10 cellular contexts compared by ENCODE assay signal in genomic region chr18:70234667-70235459, GRCh38. TPM values are rescaled to one million over a fixed set of nuclear protein-coding genes. Genes with fewer than 3 reads are reported as not detected.
A peak's percentile ranks its signal among the peaks of the same experiment; 100 is the strongest.
DNase-seq lines count a peak whose midpoint lies in the region; TF ChIP-seq lines count a peak whose summit lies in the region.
"Had no signal": no experiment of that assay in that cellular context is flagged by ENCODE, and none has a peak within 500 bp of the region (broad histone marks: within the 10 kb centered on the region; RNA-seq: fewer than 3 reads in every experiment).

No MANE protein-coding gene starts in this region.

- no CpG with 5 or more reads among the region's 12 CpGs for WGBS in H9 (ENCODE audit: extremely low coverage, insufficient read length, low lambda C conversion rate)

- H3K79me2 ChIP-seq in fibroblast of lung (ENCODE audit: control insufficient read depth, insufficient read depth, low read length) (no peaks in the 10 kb centered on the region), H9 (ENCODE audit: insufficient read depth, low read length) (no peaks in the 10 kb centered on the region)

- no peak overlapping the region for H2BK120ac ChIP-seq in H9 (ENCODE audit: low read depth, low read length, poor library complexity, severe bottlenecking)

- H4K91ac ChIP-seq in H9 (ENCODE audit: insufficient read length, low read depth, low read length) = no peak overlapping the region

- H3K23ac ChIP-seq in H9 (ENCODE audit: insufficient read length, low read depth, low read length) = no peak overlapping the region

- peaks cover 7% of the 10 kb centered on the region; the same call in 1 of the 2 replicates for H3K27me3 Mint-ChIP-seq in H9 (ENCODE audit: low read depth)

- H3T11ph ChIP-seq in H9 (ENCODE audit: low read length) = no peak overlapping the region

- H3K27ac Mint-ChIP-seq in H9 = peak overlapping the region in 1 of 3 experiments; percentile 69; a peak in 1 of 7 replicates
- H3K27ac Mint-ChIP-seq: CD4-positive, alpha-beta memory T cell had no signal

- H3K79me1 ChIP-seq in H9 (ENCODE audit: insufficient read depth, low read depth, low read length, poor library complexity, severe bottlenecking) = no peaks in the 10 kb centered on the region

- intact Hi-C loops in posterior vena cava (cut with DNase I) = no loop called here

- no peak overlapping the region for H3K4me3 Mint-ChIP-seq in H9
- H3K4me3 Mint-ChIP-seq: CD4-positive, alpha-beta memory T cell had no signal

- H4K20me1 ChIP-seq in fibroblast of lung (ENCODE audit: control insufficient read depth, extremely low read depth, insufficient read depth, low read length) (no peaks in the 10 kb centered on the region), H9 (ENCODE audit: control insufficient read depth, insufficient read depth, insufficient read length) (no peaks in the 10 kb centered on the region)

- no peak overlapping the region for H2BK12ac ChIP-seq in H9 (ENCODE audit: insufficient read length, low read depth, low read length)

- H3K9me3 ChIP-seq in fibroblast of lung (ENCODE audit: control insufficient read depth, insufficient read depth, low read depth, low read length) (no peaks in the 10 kb centered on the region), H9 (ENCODE audit: control insufficient read depth, low read depth, low read length) (no peaks in the 10 kb centered on the region)

- H3K4me1 Mint-ChIP-seq in H9 = peaks cover 3 to 7% of the 10 kb centered on the region in 2 experiments; a peak in 3 of 4 replicates
- H3K4me1 Mint-ChIP-seq: CD4-positive, alpha-beta memory T cell had no signal

- H3K56ac ChIP-seq in H9 (ENCODE audit: insufficient read length, low read depth, low read length) = no peak overlapping the region

- H3K9ac ChIP-seq in fibroblast of lung (ENCODE audit: insufficient read depth, low read length) (no peak overlapping the region), H9 (ENCODE audit: extremely low read depth, insufficient read length, low read length) (no peak overlapping the region)

- DNase-seq in CD1c-positive myeloid dendritic cell (ENCODE audit: extremely low spot score) (peak; percentile 40), NCI-H226 (peak; percentile 2), fibroblast of lung (ENCODE audit: low read depth in 2 of 2) (peak; percentile 23 to 92), non-pigmented ciliary epithelial cell (ENCODE audit: low read depth) (peak; percentile 54), H9 (no peak), NCI-H2081 treated with DMSO at 0.1 percent for 48 hours (lab: John Stamatoyannopoulos, UW) (no peak), posterior vena cava (ENCODE audit: low spot score) (no peak)
- no peak for DNase-seq in activated naive CD4-positive, alpha-beta T cell treated with anti-CD3 and anti-CD28 coated beads, Interleukin-2, amount 50 U/mL, for 16 hours
- DNase-seq: CD4-positive, alpha-beta memory T cell; stimulated activated naive CD8-positive, alpha-beta T cell treated with anti-CD3 and anti-CD28 coated beads, Interleukin-15, Interleukin-2, amounts not matched to agents 100 U/mL and 50 U/mL, for 24 hours had no signal

- no peaks in the 10 kb centered on the region for H3K27me3 ChIP-seq in fibroblast of lung (ENCODE audit: control insufficient read depth, insufficient read depth, low read length)
- H3K27me3 ChIP-seq in H9 (ENCODE audit: insufficient read depth, low read length) = no peaks in the 10 kb centered on the region

- TF ChIP-seq CTCF in fibroblast of lung (conservative IDR thresholded peaks at IDR 0.05 in 1 of 2, IDR thresholded peaks at IDR 0.05 in 1 of 2; ENCODE audit: low read depth in 1 of 2, low read length in 2 of 2) = no peak
- TF ChIP-seq CTCF in H9 (conservative IDR thresholded peaks at IDR 0.05) = no peak

- no peaks in the 10 kb centered on the region; a peak in 1 of 7 replicates for H3K36me3 Mint-ChIP-seq in H9 (ENCODE audit: insufficient read depth in 1 of 3, low read depth in 3 of 3)
- H3K36me3 Mint-ChIP-seq: CD4-positive, alpha-beta memory T cell had no signal

- H4K5ac ChIP-seq in H9 (ENCODE audit: insufficient read length, low read depth, low read length) = no peak overlapping the region

- no peaks in the 10 kb centered on the region for H3K23me2 ChIP-seq in H9 (ENCODE audit: insufficient read length, low read depth, low read length, poor library complexity, severe bottlenecking)

- H2BK5ac ChIP-seq in H9 (ENCODE audit: insufficient read length, low read length) = no peak overlapping the region

- H3K27ac ChIP-seq in fibroblast of lung (ENCODE audit: insufficient read depth, low read length) = no peak overlapping the region
- no peak overlapping the region for H3K27ac ChIP-seq in H9 (ENCODE audit: insufficient read length, low read depth, low read length)

- no peak overlapping the region for H3K4me2 ChIP-seq in fibroblast of lung (ENCODE audit: extremely low read depth, insufficient read depth, low read length)
- no peak overlapping the region for H3K4me2 ChIP-seq in H9 (ENCODE audit: insufficient read depth, insufficient read length, low read length)

- H2BK15ac ChIP-seq in H9 (ENCODE audit: low read depth, low read length) = no peak overlapping the region

- H4K8ac ChIP-seq in H9 (replicated peaks; ENCODE audit: insufficient read length, low read depth, low read length) = no peak overlapping the region

- no peak overlapping the region for H3K14ac ChIP-seq in H9 (ENCODE audit: insufficient read depth, low read length)

- H3K36me3 ChIP-seq in fibroblast of lung (ENCODE audit: control insufficient read depth, insufficient read depth, low read length) = no peaks in the 10 kb centered on the region

- H2AK5ac ChIP-seq in H9 (ENCODE audit: insufficient read length, low read length) = no peak overlapping the region

- H3K9me3 Mint-ChIP-seq in H9 = peaks cover 3 to 6% of the 10 kb centered on the region in 2 experiments; a peak in 2 of 5 replicates

- no peak overlapping the region for H3K4me3 ChIP-seq in fibroblast of lung (replicated peaks in 1 of 4; ENCODE audit: control extremely low read depth in 1 of 4, insufficient read depth in 1 of 4, low read depth in 3 of 4, low read length in 4 of 4)

- H3K4ac ChIP-seq in H9 (ENCODE audit: low read depth, low read length) = no peak overlapping the region

- H2BK20ac ChIP-seq in H9 (ENCODE audit: low read depth, low read length, poor library complexity, severe bottlenecking) = no peak overlapping the region

- no peak overlapping the region for H3K18ac ChIP-seq in H9 (ENCODE audit: insufficient read length, low read depth, low read length)

- H2AFZ ChIP-seq in fibroblast of lung (ENCODE audit: low read length) = no peak overlapping the region
- H2AFZ ChIP-seq in H9 (ENCODE audit: low read length) = no peak overlapping the region

- H3K4me1 ChIP-seq in fibroblast of lung (ENCODE audit: control insufficient read depth, extremely low read depth, insufficient read depth, low read length) (no peaks in the 10 kb centered on the region), H9 (ENCODE audit: insufficient read depth, low read length) (peaks cover 4% of the 10 kb centered on the region; the same call in 1 of the 2 replicates)

RNA-seq across cellular contexts. Expression of gene RTTN, which starts 29.4 kb away (rescaled TPM):
- 12.8 and 19.0 TPM in 2 replicates for total RNA-seq in fibroblast of lung
- polyA plus RNA-seq in fibroblast of lung = 5.4 and 7.6 TPM in 2 replicates
- 3.6 and 5.6 TPM in 2 replicates for polyA plus RNA-seq in fibroblast of lung (2012)
- 13.6 and 23.2 TPM in 2 replicates for polyA minus RNA-seq in fibroblast of lung (ENCODE audit: low replicate concordance)
- 15.1 and 17.6 TPM in 2 replicates for total RNA-seq in H9 (2021)
- 1 to 10 TPM; 9.4 to 9.7 TPM for total RNA-seq in posterior vena cava

RNA-seq across cellular contexts. Expression of gene SOCS6, which starts 54.0 kb away (rescaled TPM):
- total RNA-seq in fibroblast of lung (37.0 and 44.1 TPM in 2 replicates), H9 (2021) (24.5 and 26.0 TPM in 2 replicates), posterior vena cava (10 to 100 TPM; 16.1 to 16.7 TPM)
- 34.1 and 38.6 TPM in 2 replicates for polyA plus RNA-seq in fibroblast of lung
- 24.0 and 27.6 TPM in 2 replicates for polyA plus RNA-seq in fibroblast of lung (2012)
- polyA minus RNA-seq in fibroblast of lung (ENCODE audit: low replicate concordance) = 41.1 and 62.1 TPM in 2 replicates

Comparison
In these comparisons a context has a peak if more than half of its experiments do, and no peak if none do; other contexts are left out.
1. DNase-seq: peak in CD1c-positive myeloid dendritic cell (single experiment), NCI-H226 (single experiment), fibroblast of lung (2 of 2) and non-pigmented ciliary epithelial cell (single experiment); none in H9 (single experiment), NCI-H2081 treated with DMSO at 0.1 percent for 48 hours (single experiment), activated naive CD4-positive, alpha-beta T cell treated with anti-CD3 and anti-CD28 coated beads, Interleukin-2, amount 50 U/mL, for 16 hours (single experiment) and posterior vena cava (single experiment).